Comparison of ENCODE assay signal across 13 cellular contexts in the genomic region with DNA sequence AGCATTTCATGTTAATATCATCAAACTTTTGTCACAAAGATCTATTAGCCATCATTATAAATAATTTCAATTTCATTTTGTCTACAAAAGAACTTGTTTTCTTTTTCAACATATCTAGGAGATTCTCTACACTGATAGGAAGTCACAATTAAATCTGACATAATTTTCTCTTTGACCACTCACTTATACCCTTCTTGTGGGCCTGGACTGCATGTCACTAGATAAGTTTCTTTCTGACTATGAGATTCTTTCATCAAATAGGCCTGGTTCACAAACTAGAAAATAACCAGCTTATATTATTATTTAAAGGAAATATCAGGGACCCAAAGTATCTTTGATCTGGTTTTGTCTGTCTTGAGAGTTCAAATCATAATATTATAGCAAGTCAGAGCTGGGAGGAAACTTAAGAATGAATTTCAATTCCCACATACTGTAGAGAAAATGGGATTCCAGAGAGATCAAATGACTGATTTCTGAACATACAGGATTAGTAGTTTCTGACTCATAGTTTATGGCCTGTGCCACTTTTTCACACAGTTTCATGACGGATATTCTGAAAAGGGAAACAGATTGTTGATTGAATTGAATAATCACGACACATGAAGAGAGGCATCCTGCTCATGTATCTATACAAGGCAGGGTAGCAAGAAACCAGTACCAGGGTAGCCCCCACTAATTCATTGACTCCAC.
DNase-seq lines count a peak whose midpoint lies in the region; FAIRE-seq and TF ChIP-seq lines count a peak whose summit lies in the region.
"Had no signal": no experiment of that assay in that cellular context is flagged by ENCODE, and none has a peak within 500 bp of the region (broad histone marks: within the 10 kb centered on the region; RNA-seq: fewer than 3 reads in every experiment).

No MANE protein-coding gene starts in this region.

- FAIRE-seq in bronchial epithelial cell (lab: Jason Lieb, UNC): no peak

- peak; percentile 34 for DNase-seq in GM04504 (ENCODE audit: low read depth)
- peak; percentile 73 for DNase-seq in HS-5 (ENCODE audit: low read depth)
- peak; percentile 86 for DNase-seq in bronchial epithelial cell (ENCODE audit: low read depth)
- peak; percentile 49 for DNase-seq in myocyte (ENCODE audit: low read depth)
- no peak for DNase-seq in progenitor cell of endocrine pancreas (ENCODE audit: low spot score, unreplicated experiment)
- no peak for DNase-seq in activated T-cell treated with anti-CD3 and anti-CD28 coated beads for 4 hours
- no peak for DNase-seq in DMS114 treated with DMSO at 0.1 percent for 48 hours (lab: John Stamatoyannopoulos, UW; ENCODE audit: unreplicated experiment)
- DNase-seq in NCI-H524 treated with DMSO at 0.1 percent for 48 hours (lab: John Stamatoyannopoulos, UW): no peak
- DNase-seq: amygdala, left ventricle myocardium superior, NCI-H1417, ovary had no signal

- H3K4me3 ChIP-seq in bronchial epithelial cell (ENCODE audit: low read depth, low read length): no peak overlapping the region
- H3K4me3 ChIP-seq: BLaER1, ovary had no signal

- peaks cover under 1% of the 10 kb centered on the region for H3K4me1 Mint-ChIP-seq in progenitor cell of endocrine pancreas (ENCODE audit: low read depth)

- peaks cover 2% of the 10 kb centered on the region for H3K36me3 Mint-ChIP-seq in progenitor cell of endocrine pancreas (ENCODE audit: insufficient read depth)

- no peaks in the 10 kb centered on the region for H3K36me3 ChIP-seq in bronchial epithelial cell (ENCODE audit: control insufficient read depth, insufficient read depth, low read length)
- H3K36me3 ChIP-seq: BLaER1, ovary had no signal

- H3K9me3 Mint-ChIP-seq in progenitor cell of endocrine pancreas (ENCODE audit: low read depth): peaks cover 3% of the 10 kb centered on the region

- TF ChIP-seq CTCF in bronchial epithelial cell (IDR thresholded peaks at IDR 0.05; ENCODE audit: insufficient read depth, low read length, severe bottlenecking): no peak
- TF ChIP-seq CTCF in progenitor cell of endocrine pancreas (IDR thresholded peaks at IDR 0.05; ENCODE audit: unreplicated experiment): no peak

- no peak overlapping the region for H3K4me3 Mint-ChIP-seq in progenitor cell of endocrine pancreas (ENCODE audit: low read depth)

- H3K27ac Mint-ChIP-seq in progenitor cell of endocrine pancreas: no peak overlapping the region

- H3K27me3 Mint-ChIP-seq in progenitor cell of endocrine pancreas: peaks cover 93% of the 10 kb centered on the region

- no peaks in the 10 kb centered on the region for H3K27me3 ChIP-seq in bronchial epithelial cell (ENCODE audit: control insufficient read depth, insufficient read depth, low read length)
- H3K27me3 ChIP-seq: BLaER1, ovary had no signal

Comparison
In these comparisons a context has a peak if more than half of its experiments do, and no peak if none do; other contexts are left out.
1. DNase-seq: peak in GM04504 (single experiment), HS-5 (single experiment), bronchial epithelial cell (single experiment) and myocyte (single experiment); none in progenitor cell of endocrine pancreas (single experiment), activated T-cell treated with anti-CD3 and anti-CD28 coated beads for 4 hours (single experiment), DMS114 treated with DMSO at 0.1 percent for 48 hours (single experiment) and NCI-H524 treated with DMSO at 0.1 percent for 48 hours (single experiment).